Comparison of ENCODE assay signal across 1 cellular context in genomic region chr10:63264852-63265617, GRCh38.
A peak's percentile ranks its signal among the peaks of the same experiment; 100 is the strongest.
TF ChIP-seq lines count a peak whose summit lies in the region.

No MANE protein-coding gene starts in this region.

TF ChIP-seq in K562, 482 proteins besides CTCF, POLR2A, EP300 and RAD21 (continued from another document and continues in another):
- TF ChIP-seq NRF1 (conservative IDR thresholded peaks at IDR 0.05 in 1 of 2, IDR thresholded peaks at IDR 0.05 in 1 of 2) (no peak), GATAD2A (IDR thresholded peaks at IDR 0.05) (no peak), USF2 (CRISPR knock-in tag; IDR thresholded peaks at IDR 0.05) (no peak), OTX1 (CRISPR knock-in tag; IDR thresholded peaks at IDR 0.05) (no peak), MTA1 (IDR thresholded peaks at IDR 0.05; ENCODE audit: borderline replicate concordance) (peak; percentile 39; the same call in 1 of the 2 replicates), DPF2 (IDR thresholded peaks at IDR 0.05) (peak; percentile 56; the same call in 1 of the 2 replicates), HMGXB4 (CRISPR knock-in tag; IDR thresholded peaks at IDR 0.05) (no peak), BMI1 (IDR thresholded peaks at IDR 0.05; ENCODE audit: low read length) (no peak), ESRRA (IDR thresholded peaks at IDR 0.05; ENCODE audit: borderline replicate concordance, low read depth) (peak; percentile 57; the same call in 1 of the 2 replicates), NR3C1 (CRISPR knock-in tag; IDR thresholded peaks at IDR 0.05) (no peak), NR2C1 (IDR thresholded peaks at IDR 0.05) (no peak), NR2C1 (tag; IDR thresholded peaks at IDR 0.05) (no peak), TCFL5 (CRISPR knock-in tag; conservative IDR thresholded peaks at IDR 0.05) (no peak), HCFC1 (IDR thresholded peaks at IDR 0.05; ENCODE audit: low read depth, low read length) (no peak), HDAC1 (IDR thresholded peaks at IDR 0.05) (peak; percentile 52 to 61; a peak in 2 of 4 replicates), ETV1 (tag; conservative IDR thresholded peaks at IDR 0.05; ENCODE audit: low read depth) (no peak), HES1 (IDR thresholded peaks at IDR 0.05; ENCODE audit: low read depth) (no peak), ZNF253 (CRISPR knock-in tag; conservative IDR thresholded peaks at IDR 0.05) (no peak), VEZF1 (CRISPR knock-in tag; IDR thresholded peaks at IDR 0.05) (peak; percentile 86), EZH2 (IDR thresholded peaks at IDR 0.05; ENCODE audit: borderline replicate concordance, low read depth, low read length) (no peak), USF1 (CRISPR knock-in tag; IDR thresholded peaks at IDR 0.05) (no peak), JUND (IDR thresholded peaks at IDR 0.05; ENCODE audit: borderline replicate concordance, low read depth, low read length) (peak; percentile 33; the same call in 1 of the 2 replicates), JUND (tag; IDR thresholded peaks at IDR 0.05; ENCODE audit: borderline replicate concordance, low read depth, low read length) (no peak), TAF7 (tag; IDR thresholded peaks at IDR 0.05) (peak; percentile 62), SP2 (IDR thresholded peaks at IDR 0.05; ENCODE audit: extremely low read depth, low read depth, low read length, poor library complexity, severe bottlenecking) (no peak), ZBTB1 (CRISPR knock-in tag; IDR thresholded peaks at IDR 0.05; ENCODE audit: borderline replicate concordance, low read depth) (no peak), FUS (optimal IDR thresholded peaks at IDR 0.05; ENCODE audit: low read depth, low read length) (no peak), MIER1 (IDR thresholded peaks at IDR 0.05; ENCODE audit: low read depth) (no peak), GTF2F1 (IDR thresholded peaks at IDR 0.05; ENCODE audit: low read depth, low read length) (peak; percentile 57; the same call in 1 of the 2 replicates), U2AF1 (optimal IDR thresholded peaks at IDR 0.05; ENCODE audit: low read depth, low read length) (no peak), TAF1 (IDR thresholded peaks at IDR 0.05; ENCODE audit: control insufficient read depth, extremely low read depth, insufficient read depth, low read length, severe bottlenecking) (peak; percentile 90), E2F6 (IDR thresholded peaks at IDR 0.05; ENCODE audit: borderline replicate concordance in 1 of 2, extremely low read depth in 1 of 2, insufficient read depth in 1 of 2, insufficient read length in 1 of 2, low read depth in 1 of 2, low read length in 1 of 2, poor library complexity in 1 of 2, severe bottlenecking in 1 of 2) (no peak), ZNF707 (CRISPR knock-in tag; conservative IDR thresholded peaks at IDR 0.05) (no peak), ZZZ3 (IDR thresholded peaks at IDR 0.05) (no peak), ZNF12 (CRISPR knock-in tag; IDR thresholded peaks at IDR 0.05) (no peak), ETV5 (CRISPR knock-in tag; IDR thresholded peaks at IDR 0.05; ENCODE audit: low read depth) (no peak), TEAD4 (IDR thresholded peaks at IDR 0.05; ENCODE audit: low read length) (peak; percentile 27; the same call in 1 of the 2 replicates), TEAD4 (CRISPR knock-in tag; IDR thresholded peaks at IDR 0.05; ENCODE audit: borderline replicate concordance) (no peak), ZNF133 (CRISPR knock-in tag; IDR thresholded peaks at IDR 0.05) (no peak), ZNF224 (CRISPR knock-in tag; IDR thresholded peaks at IDR 0.05) (no peak), LCOR (CRISPR knock-in tag; IDR thresholded peaks at IDR 0.05) (no peak), PREB (CRISPR knock-in tag; IDR thresholded peaks at IDR 0.05) (no peak)
- TF ChIP-seq, protein P1, sequence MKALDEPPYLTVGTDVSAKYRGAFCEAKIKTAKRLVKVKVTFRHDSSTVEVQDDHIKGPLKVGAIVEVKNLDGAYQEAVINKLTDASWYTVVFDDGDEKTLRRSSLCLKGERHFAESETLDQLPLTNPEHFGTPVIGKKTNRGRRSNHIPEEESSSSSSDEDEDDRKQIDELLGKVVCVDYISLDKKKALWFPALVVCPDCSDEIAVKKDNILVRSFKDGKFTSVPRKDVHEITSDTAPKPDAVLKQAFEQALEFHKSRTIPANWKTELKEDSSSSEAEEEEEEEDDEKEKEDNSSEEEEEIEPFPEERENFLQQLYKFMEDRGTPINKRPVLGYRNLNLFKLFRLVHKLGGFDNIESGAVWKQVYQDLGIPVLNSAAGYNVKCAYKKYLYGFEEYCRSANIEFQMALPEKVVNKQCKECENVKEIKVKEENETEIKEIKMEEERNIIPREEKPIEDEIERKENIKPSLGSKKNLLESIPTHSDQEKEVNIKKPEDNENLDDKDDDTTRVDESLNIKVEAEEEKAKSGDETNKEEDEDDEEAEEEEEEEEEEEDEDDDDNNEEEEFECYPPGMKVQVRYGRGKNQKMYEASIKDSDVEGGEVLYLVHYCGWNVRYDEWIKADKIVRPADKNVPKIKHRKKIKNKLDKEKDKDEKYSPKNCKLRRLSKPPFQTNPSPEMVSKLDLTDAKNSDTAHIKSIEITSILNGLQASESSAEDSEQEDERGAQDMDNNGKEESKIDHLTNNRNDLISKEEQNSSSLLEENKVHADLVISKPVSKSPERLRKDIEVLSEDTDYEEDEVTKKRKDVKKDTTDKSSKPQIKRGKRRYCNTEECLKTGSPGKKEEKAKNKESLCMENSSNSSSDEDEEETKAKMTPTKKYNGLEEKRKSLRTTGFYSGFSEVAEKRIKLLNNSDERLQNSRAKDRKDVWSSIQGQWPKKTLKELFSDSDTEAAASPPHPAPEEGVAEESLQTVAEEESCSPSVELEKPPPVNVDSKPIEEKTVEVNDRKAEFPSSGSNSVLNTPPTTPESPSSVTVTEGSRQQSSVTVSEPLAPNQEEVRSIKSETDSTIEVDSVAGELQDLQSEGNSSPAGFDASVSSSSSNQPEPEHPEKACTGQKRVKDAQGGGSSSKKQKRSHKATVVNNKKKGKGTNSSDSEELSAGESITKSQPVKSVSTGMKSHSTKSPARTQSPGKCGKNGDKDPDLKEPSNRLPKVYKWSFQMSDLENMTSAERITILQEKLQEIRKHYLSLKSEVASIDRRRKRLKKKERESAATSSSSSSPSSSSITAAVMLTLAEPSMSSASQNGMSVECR (CRISPR knock-in tag; IDR thresholded peaks at IDR 0.05): no peak
- TF ChIP-seq, protein P2, sequence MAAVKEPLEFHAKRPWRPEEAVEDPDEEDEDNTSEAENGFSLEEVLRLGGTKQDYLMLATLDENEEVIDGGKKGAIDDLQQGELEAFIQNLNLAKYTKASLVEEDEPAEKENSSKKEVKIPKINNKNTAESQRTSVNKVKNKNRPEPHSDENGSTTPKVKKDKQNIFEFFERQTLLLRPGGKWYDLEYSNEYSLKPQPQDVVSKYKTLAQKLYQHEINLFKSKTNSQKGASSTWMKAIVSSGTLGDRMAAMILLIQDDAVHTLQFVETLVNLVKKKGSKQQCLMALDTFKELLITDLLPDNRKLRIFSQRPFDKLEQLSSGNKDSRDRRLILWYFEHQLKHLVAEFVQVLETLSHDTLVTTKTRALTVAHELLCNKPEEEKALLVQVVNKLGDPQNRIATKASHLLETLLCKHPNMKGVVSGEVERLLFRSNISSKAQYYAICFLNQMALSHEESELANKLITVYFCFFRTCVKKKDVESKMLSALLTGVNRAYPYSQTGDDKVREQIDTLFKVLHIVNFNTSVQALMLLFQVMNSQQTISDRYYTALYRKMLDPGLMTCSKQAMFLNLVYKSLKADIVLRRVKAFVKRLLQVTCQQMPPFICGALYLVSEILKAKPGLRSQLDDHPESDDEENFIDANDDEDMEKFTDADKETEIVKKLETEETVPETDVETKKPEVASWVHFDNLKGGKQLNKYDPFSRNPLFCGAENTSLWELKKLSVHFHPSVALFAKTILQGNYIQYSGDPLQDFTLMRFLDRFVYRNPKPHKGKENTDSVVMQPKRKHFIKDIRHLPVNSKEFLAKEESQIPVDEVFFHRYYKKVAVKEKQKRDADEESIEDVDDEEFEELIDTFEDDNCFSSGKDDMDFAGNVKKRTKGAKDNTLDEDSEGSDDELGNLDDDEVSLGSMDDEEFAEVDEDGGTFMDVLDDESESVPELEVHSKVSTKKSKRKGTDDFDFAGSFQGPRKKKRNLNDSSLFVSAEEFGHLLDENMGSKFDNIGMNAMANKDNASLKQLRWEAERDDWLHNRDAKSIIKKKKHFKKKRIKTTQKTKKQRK (IDR thresholded peaks at IDR 0.05; ENCODE audit: borderline replicate concordance, low read depth, low read length): no peak
- TF ChIP-seq, protein P3, sequence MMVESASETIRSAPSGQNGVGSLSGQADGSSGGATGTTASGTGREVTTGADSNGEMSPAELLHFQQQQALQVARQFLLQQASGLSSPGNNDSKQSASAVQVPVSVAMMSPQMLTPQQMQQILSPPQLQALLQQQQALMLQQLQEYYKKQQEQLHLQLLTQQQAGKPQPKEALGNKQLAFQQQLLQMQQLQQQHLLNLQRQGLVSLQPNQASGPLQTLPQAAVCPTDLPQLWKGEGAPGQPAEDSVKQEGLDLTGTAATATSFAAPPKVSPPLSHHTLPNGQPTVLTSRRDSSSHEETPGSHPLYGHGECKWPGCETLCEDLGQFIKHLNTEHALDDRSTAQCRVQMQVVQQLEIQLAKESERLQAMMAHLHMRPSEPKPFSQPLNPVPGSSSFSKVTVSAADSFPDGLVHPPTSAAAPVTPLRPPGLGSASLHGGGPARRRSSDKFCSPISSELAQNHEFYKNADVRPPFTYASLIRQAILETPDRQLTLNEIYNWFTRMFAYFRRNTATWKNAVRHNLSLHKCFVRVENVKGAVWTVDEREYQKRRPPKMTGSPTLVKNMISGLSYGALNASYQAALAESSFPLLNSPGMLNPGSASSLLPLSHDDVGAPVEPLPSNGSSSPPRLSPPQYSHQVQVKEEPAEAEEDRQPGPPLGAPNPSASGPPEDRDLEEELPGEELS (CRISPR knock-in tag; IDR thresholded peaks at IDR 0.05; ENCODE audit: borderline replicate concordance): no peak
- TF ChIP-seq, protein P4, sequence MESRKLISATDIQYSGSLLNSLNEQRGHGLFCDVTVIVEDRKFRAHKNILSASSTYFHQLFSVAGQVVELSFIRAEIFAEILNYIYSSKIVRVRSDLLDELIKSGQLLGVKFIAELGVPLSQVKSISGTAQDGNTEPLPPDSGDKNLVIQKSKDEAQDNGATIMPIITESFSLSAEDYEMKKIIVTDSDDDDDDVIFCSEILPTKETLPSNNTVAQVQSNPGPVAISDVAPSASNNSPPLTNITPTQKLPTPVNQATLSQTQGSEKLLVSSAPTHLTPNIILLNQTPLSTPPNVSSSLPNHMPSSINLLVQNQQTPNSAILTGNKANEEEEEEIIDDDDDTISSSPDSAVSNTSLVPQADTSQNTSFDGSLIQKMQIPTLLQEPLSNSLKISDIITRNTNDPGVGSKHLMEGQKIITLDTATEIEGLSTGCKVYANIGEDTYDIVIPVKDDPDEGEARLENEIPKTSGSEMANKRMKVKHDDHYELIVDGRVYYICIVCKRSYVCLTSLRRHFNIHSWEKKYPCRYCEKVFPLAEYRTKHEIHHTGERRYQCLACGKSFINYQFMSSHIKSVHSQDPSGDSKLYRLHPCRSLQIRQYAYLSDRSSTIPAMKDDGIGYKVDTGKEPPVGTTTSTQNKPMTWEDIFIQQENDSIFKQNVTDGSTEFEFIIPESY (CRISPR knock-in tag; IDR thresholded peaks at IDR 0.05): no peak
